15 cellular contexts compared by ENCODE assay signal in the genomic region with DNA sequence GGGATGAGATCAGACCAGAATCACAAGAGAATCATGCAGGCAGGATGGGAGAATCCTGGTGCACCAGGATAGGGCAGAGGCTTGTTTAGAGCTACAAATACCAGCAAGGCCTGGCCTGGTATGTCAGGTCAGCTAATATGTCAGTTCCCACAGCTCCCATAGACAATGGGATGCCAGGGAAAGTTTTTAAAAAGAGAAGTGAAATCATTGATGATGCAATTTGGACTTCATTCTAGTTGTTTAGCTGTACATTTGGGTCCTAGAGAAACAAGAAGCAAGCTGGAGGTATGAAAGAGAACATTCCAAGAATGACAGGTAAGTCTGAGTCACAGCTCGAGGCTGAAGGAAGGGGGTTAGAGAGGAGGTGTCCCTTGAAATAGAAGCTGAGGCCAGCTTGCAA. TPM values are rescaled to one million over a fixed set of nuclear protein-coding genes. Genes with fewer than 3 reads are reported as not detected.
A peak's percentile ranks its signal among the peaks of the same experiment; 100 is the strongest.
DNase-seq lines count a peak whose midpoint lies in the region; ATAC-seq and FAIRE-seq lines count a peak whose summit lies in the region.
"Had no signal": no experiment of that assay in that cellular context is flagged by ENCODE, and none has a peak within 500 bp of the region (broad histone marks: within the 10 kb centered on the region; RNA-seq: fewer than 3 reads in every experiment).

No MANE protein-coding gene starts in this region.

- peak; percentile 57 for FAIRE-seq in GM19239 (lab: Jason Lieb, UNC)

- ATAC-seq in HG02870 (IDR thresholded peaks at IDR 0.05; ENCODE audit: unreplicated experiment) = peak; percentile 69
- ATAC-seq: gastrocnemius medialis had no signal

- no peak for DNase-seq in GM19239 (ENCODE audit: insufficient read length, low spot score)
- peak; percentile 9 for DNase-seq in astrocyte of the hippocampus (ENCODE audit: low read depth, low spot score)
- peak; percentile 77 for DNase-seq in renal cortical epithelial cell (ENCODE audit: low read depth)
- DNase-seq in NCI-H2107 (lab: John Stamatoyannopoulos, UW) = no peak
- DNase-seq in GM03348 (ENCODE audit: low spot score) = no peak
- DNase-seq in NCI-H146 treated with DMSO at 0.1 percent for 48 hours (lab: John Stamatoyannopoulos, UW; ENCODE audit: unreplicated experiment) = no peak
- no peak for DNase-seq in OCI-M2 (lab: John Stamatoyannopoulos, UW; ENCODE audit: unreplicated experiment)
- DNase-seq: activated CD4-positive, alpha-beta T cell treated with anti-CD3 and anti-CD28 coated beads for 1 hour; DMS 273 treated with DMSO at 0.1 percent for 48 hours; gastrocnemius medialis; HCEC 1CT; midbrain; NCI-H2029 treated with DMSO at 0.1 percent for 48 hours had no signal

RNA-seq across cellular contexts. Expression of a gene that starts 45.2 kb away (rescaled TPM):
- total RNA-seq in renal cortical epithelial cell = not detected in 2 replicates
- total RNA-seq: activated T-helper 2 cell treated with anti-CD3 and anti-CD28 coated beads, Interferon-gamma antibody, Interleukin-2, Interleukin-4, amounts not matched to agents 10 μg/mL and 5 μg/mL and 100 μg/mL, durations not matched to agents 14 hours and 24 hours and 36 hours; gastrocnemius medialis had no signal

Comparison
In these comparisons a context has a peak if more than half of its experiments do, and no peak if none do; other contexts are left out.
1. DNase-seq: peak in astrocyte of the hippocampus (single experiment) and renal cortical epithelial cell (single experiment); none in GM19239 (single experiment), NCI-H2107 (single experiment), GM03348 (single experiment), NCI-H146 treated with DMSO at 0.1 percent for 48 hours (single experiment) and OCI-M2 (single experiment).